8 cellular contexts compared by ENCODE assay signal in genomic region chr22:17171313-17172171, GRCh38. TPM values are rescaled to one million over a fixed set of nuclear protein-coding genes. Genes with fewer than 3 reads are reported as not detected.
A peak's percentile ranks its signal among the peaks of the same experiment; 100 is the strongest.
DNase-seq lines count a peak whose midpoint lies in the region; ATAC-seq and TF ChIP-seq lines count a peak whose summit lies in the region.

No MANE protein-coding gene starts in this region.

- peaks cover 5% of the 10 kb centered on the region for H3K4me1 Mint-ChIP-seq in activated T-helper 1 cell treated with anti-CD3 and anti-CD28 coated beads, Interleukin-12 subunit alpha, Interleukin-12 subunit beta, Interleukin-2, Interleukin-4 antibody, amounts not matched to agents 30 ng/mL and 10 ng/mL and 1 ng/mL, durations not matched to agents 14 hours and 24 hours and 36 hours (ENCODE audit: low read depth)
- peaks cover 2 to 5% of the 10 kb centered on the region in 2 donors for H3K4me1 Mint-ChIP-seq in natural killer cell treated with Interleukin-12 subunit alpha and Interleukin-12 subunit beta and Interleukin-15 and Interleukin-18, amount 100 ng/mL, for 72 hours (ENCODE audit: low read depth in 2 of 2)

- H3K27me3 Mint-ChIP-seq in activated T-helper 1 cell treated with anti-CD3 and anti-CD28 coated beads, Interleukin-12 subunit alpha, Interleukin-12 subunit beta, Interleukin-2, Interleukin-4 antibody, amounts not matched to agents 30 ng/mL and 10 ng/mL and 1 ng/mL, durations not matched to agents 14 hours and 24 hours and 36 hours (ENCODE audit: insufficient read depth): peaks cover 9% of the 10 kb centered on the region
- peaks cover 0 to 5% of the 10 kb centered on the region in 2 donors for H3K27me3 Mint-ChIP-seq in natural killer cell treated with Interleukin-12 subunit alpha and Interleukin-12 subunit beta and Interleukin-15 and Interleukin-18, amount 100 ng/mL, for 72 hours

- intact Hi-C loops in activated T-helper 1 cell treated with anti-CD3 and anti-CD28 coated beads, Interleukin-12 subunit alpha, Interleukin-12 subunit beta, Interleukin-2, Interleukin-4 antibody, amounts not matched to agents 30 ng/mL and 10 ng/mL and 1 ng/mL, durations not matched to agents 14 hours and 24 hours and 36 hours (cut with micrococcal nuclease): loop anchor here (1.0 to 2.0 kb wide), 6 partner anchors 12 to 457 kb away; partner anchors contain the start of genes ATP6V1E1, HDHD5 and IL17RA

- DNase-seq in DMS79 treated with DMSO at 0.1 percent for 48 hours (lab: John Stamatoyannopoulos, UW) (peak; percentile 63), HuH-7.5 (ENCODE audit: low spot score) (peak; percentile 96), OCI-M1 (lab: John Stamatoyannopoulos, UW) (peak; percentile 94), fibroblast of mammary gland (ENCODE audit: low read depth) (peak; percentile 85)
- peak; percentile 73 for DNase-seq in activated T-helper 1 cell treated with anti-CD3 and anti-CD28 coated beads, Interleukin-12 subunit alpha, Interleukin-12 subunit beta, Interleukin-2, Interleukin-4 antibody, amounts not matched to agents 30 ng/mL and 10 ng/mL and 1 ng/mL, durations not matched to agents 14 hours and 24 hours and 36 hours (ENCODE audit: low spot score)
- peak; percentile 93 for DNase-seq in natural killer cell treated with Interleukin-12 subunit alpha and Interleukin-12 subunit beta and Interleukin-15 and Interleukin-18, amount 100 ng/mL, for 72 hours (ENCODE audit: low spot score)
- peak; percentile 36 to 78 (median 65) for DNase-seq in stimulated activated naive CD4-positive, alpha-beta T cell (lab: John Stamatoyannopoulos, UW)

- TF ChIP-seq CTCF in fibroblast of mammary gland (conservative IDR thresholded peaks at IDR 0.05; ENCODE audit: control insufficient read depth, insufficient read depth, low read depth, low read length): peak; percentile 70

- no peaks in the 10 kb centered on the region for H3K9me3 Mint-ChIP-seq in activated T-helper 1 cell treated with anti-CD3 and anti-CD28 coated beads, Interleukin-12 subunit alpha, Interleukin-12 subunit beta, Interleukin-2, Interleukin-4 antibody, amounts not matched to agents 30 ng/mL and 10 ng/mL and 1 ng/mL, durations not matched to agents 14 hours and 24 hours and 36 hours
- H3K9me3 Mint-ChIP-seq in natural killer cell treated with Interleukin-12 subunit alpha and Interleukin-12 subunit beta and Interleukin-15 and Interleukin-18, amount 100 ng/mL, for 72 hours: no peaks in the 10 kb centered on the region

- ATAC-seq in GM21529 (IDR thresholded peaks at IDR 0.05; ENCODE audit: unreplicated experiment): peak; percentile 88
- ATAC-seq in natural killer cell treated with Interleukin-12 subunit alpha and Interleukin-12 subunit beta and Interleukin-15 and Interleukin-18, amount 100 ng/mL, for 72 hours: peak; percentile 96 to 98

- H3K36me3 Mint-ChIP-seq in activated T-helper 1 cell treated with anti-CD3 and anti-CD28 coated beads, Interleukin-12 subunit alpha, Interleukin-12 subunit beta, Interleukin-2, Interleukin-4 antibody, amounts not matched to agents 30 ng/mL and 10 ng/mL and 1 ng/mL, durations not matched to agents 14 hours and 24 hours and 36 hours (ENCODE audit: low read depth): no peaks in the 10 kb centered on the region
- no peaks in the 10 kb centered on the region for H3K36me3 Mint-ChIP-seq in natural killer cell treated with Interleukin-12 subunit alpha and Interleukin-12 subunit beta and Interleukin-15 and Interleukin-18, amount 100 ng/mL, for 72 hours

- H3K4me3 Mint-ChIP-seq in activated T-helper 1 cell treated with anti-CD3 and anti-CD28 coated beads, Interleukin-12 subunit alpha, Interleukin-12 subunit beta, Interleukin-2, Interleukin-4 antibody, amounts not matched to agents 30 ng/mL and 10 ng/mL and 1 ng/mL, durations not matched to agents 14 hours and 24 hours and 36 hours: peak overlapping the region; percentile 88
- H3K4me3 Mint-ChIP-seq in natural killer cell treated with Interleukin-12 subunit alpha and Interleukin-12 subunit beta and Interleukin-15 and Interleukin-18, amount 100 ng/mL, for 72 hours: peak overlapping the region; percentile 86

- peak overlapping the region; percentile 78 for H3K27ac Mint-ChIP-seq in activated T-helper 1 cell treated with anti-CD3 and anti-CD28 coated beads, Interleukin-12 subunit alpha, Interleukin-12 subunit beta, Interleukin-2, Interleukin-4 antibody, amounts not matched to agents 30 ng/mL and 10 ng/mL and 1 ng/mL, durations not matched to agents 14 hours and 24 hours and 36 hours
- H3K27ac Mint-ChIP-seq in natural killer cell treated with Interleukin-12 subunit alpha and Interleukin-12 subunit beta and Interleukin-15 and Interleukin-18, amount 100 ng/mL, for 72 hours: peak overlapping the region; percentile 38 to 77

- peak overlapping the region; percentile 61 for H3K4me3 ChIP-seq in fibroblast of mammary gland (ENCODE audit: control insufficient read depth, low read depth, low read length)

RNA-seq across cellular contexts. Expression of gene HDHD5, which starts 12.5 kb away (rescaled TPM):
- 39.1 and 42.1 TPM in 2 replicates for total RNA-seq in activated T-helper 1 cell treated with anti-CD3 and anti-CD28 coated beads, Interleukin-12 subunit alpha, Interleukin-12 subunit beta, Interleukin-2, Interleukin-4 antibody, amounts not matched to agents 30 ng/mL and 10 ng/mL and 1 ng/mL, durations not matched to agents 14 hours and 24 hours and 36 hours
- total RNA-seq in natural killer cell treated with Interleukin-12 subunit alpha and Interleukin-12 subunit beta and Interleukin-15 and Interleukin-18, amount 100 ng/mL, for 72 hours: 10 to 100 TPM; 29.6 to 32.7 TPM

RNA-seq across cellular contexts. Expression of gene ADA2, which starts 47.7 kb away (rescaled TPM):
- 3.4 and 3.7 TPM in 2 replicates for total RNA-seq in activated T-helper 1 cell treated with anti-CD3 and anti-CD28 coated beads, Interleukin-12 subunit alpha, Interleukin-12 subunit beta, Interleukin-2, Interleukin-4 antibody, amounts not matched to agents 30 ng/mL and 10 ng/mL and 1 ng/mL, durations not matched to agents 14 hours and 24 hours and 36 hours
- 10 to 100 TPM; 18.0 to 18.9 TPM for total RNA-seq in natural killer cell treated with Interleukin-12 subunit alpha and Interleukin-12 subunit beta and Interleukin-15 and Interleukin-18, amount 100 ng/mL, for 72 hours

RNA-seq across cellular contexts. Expression of gene TMEM121B, which starts 50.4 kb away (rescaled TPM):
- total RNA-seq in activated T-helper 1 cell treated with anti-CD3 and anti-CD28 coated beads, Interleukin-12 subunit alpha, Interleukin-12 subunit beta, Interleukin-2, Interleukin-4 antibody, amounts not matched to agents 30 ng/mL and 10 ng/mL and 1 ng/mL, durations not matched to agents 14 hours and 24 hours and 36 hours: 0.20 and 0.23 TPM in 2 replicates
- under 1 TPM; 0.14 to 0.31 TPM for total RNA-seq in natural killer cell treated with Interleukin-12 subunit alpha and Interleukin-12 subunit beta and Interleukin-15 and Interleukin-18, amount 100 ng/mL, for 72 hours

Comparison
In these comparisons a context has a peak if more than half of its experiments do, and no peak if none do; other contexts are left out.
1. Peak in every context shown above with its lines: DNase-seq, ATAC-seq and H3K4me3 ChIP-seq.